ENCODE assay signal across 1 cellular context in genomic region chr7:76303829-76304505, GRCh38.
TF ChIP-seq lines count a peak whose summit lies in the region.

No MANE protein-coding gene starts in this region.

TF ChIP-seq in K562, 482 proteins besides CTCF, POLR2A, EP300 and RAD21 (continued from another document):
- TF ChIP-seq ZNF592 (IDR thresholded peaks at IDR 0.05) (peak; percentile 51), PHF8 (IDR thresholded peaks at IDR 0.05; ENCODE audit: borderline replicate concordance, low read length) (0 out of 2 replicates have a peak, but pooled peaks have one; percentile 5), CREB3 (tag; conservative IDR thresholded peaks at IDR 0.05; ENCODE audit: low read depth) (no peak), ZBTB11 (CRISPR knock-in tag; IDR thresholded peaks at IDR 0.05) (0 out of 6 replicates have a peak, but pooled peaks of 1 of the 3 experiments have one; percentile 7), HEY1 (CRISPR knock-in tag; IDR thresholded peaks at IDR 0.05; ENCODE audit: borderline replicate concordance) (0 out of 2 replicates have a peak, but pooled peaks have one; percentile 32), CREB1 (IDR thresholded peaks at IDR 0.05) (no peak), CREB1 (CRISPR knock-in tag; IDR thresholded peaks at IDR 0.05) (0 out of 2 replicates have a peak, but pooled peaks have one; percentile 30), ZNF740 (CRISPR knock-in tag; IDR thresholded peaks at IDR 0.05) (no peak; the same call in 1 of the 2 replicates), ZNF740 (tag; IDR thresholded peaks at IDR 0.05) (peak in 1 of 2 experiments; percentile 49; a peak in 1 of 4 replicates), SMAD2 (IDR thresholded peaks at IDR 0.05; ENCODE audit: low read depth, low read length) (no peak), MNT (conservative IDR thresholded peaks at IDR 0.05) (peak in 1 of 2 experiments; percentile 44; a peak in 1 of 4 replicates), ZBTB40 (IDR thresholded peaks at IDR 0.05) (peak; percentile 30; the same call in 1 of the 2 replicates), ZBTB40 (CRISPR knock-in tag; IDR thresholded peaks at IDR 0.05) (no peak), YBX1 (IDR thresholded peaks at IDR 0.05) (no peak)
